Comparison of ENCODE assay signal across 8 cellular contexts in genomic region chr10:34723746-34724145, GRCh38.
DNase-seq lines count a peak whose midpoint lies in the region; ATAC-seq, FAIRE-seq and TF ChIP-seq lines count a peak whose summit lies in the region.

No MANE protein-coding gene starts in this region.

- ATAC-seq in GM18861 (IDR thresholded peaks at IDR 0.05; ENCODE audit: unreplicated experiment) (peak; percentile 61), GM12878 (peak; percentile 77)

- POLR2A ChIA-PET in GM12878 (lab: Charles Lee), result interaction anchor here (1.0 to 2.4 kb wide), 12 partner anchors 10 to 120 kb away, joined by 3 to 13 read pairs (median 4); no protein-coding TSS in a partner anchor

- WGBS in GM12878 (ENCODE audit: insufficient coverage, insufficient replicate concordance, low lambda C conversion rate, missing lambda C conversion rate), result 46% methylated on average over 9 of the region's 9 CpGs

- no peaks in the 10 kb centered on the region for H3K4me1 ChIP-seq in GM12878 (ENCODE audit: control insufficient read depth, insufficient read depth, low read length)
- peaks cover 0 to 6% of the 10 kb centered on the region in 2 donors for H3K4me1 ChIP-seq in uterus

- peak; percentile 71 for TF ChIP-seq RAD21 in GM12878 (IDR thresholded peaks at IDR 0.05; ENCODE audit: insufficient read depth, low read depth, low read length)

- RAD21 ChIA-PET in GM12878 (lab: Charles Lee; ENCODE audit: unreplicated experiment), result interaction anchor here (0.5 to 5.1 kb wide), 48 partner anchors 9 to 528 kb away, joined by 3 to 142 read pairs (median 6); partner anchors contain the start of gene PARD3

- no TSS peak for BruUV-seq in GM12878 (replicated peaks; lab: Mats Ljungman, UMichigan)

- H3K36me3 ChIP-seq in GM12878 (ENCODE audit: control insufficient read depth in 2 of 2, insufficient read depth in 2 of 2, low read length in 1 of 2) (no peaks in the 10 kb centered on the region; a peak in 1 of 4 replicates), uterus (no peaks in the 10 kb centered on the region)

- in situ Hi-C loops in GM12878 (cut with MboI), result no loop called here

- no peaks in the 10 kb centered on the region for H3K9me3 ChIP-seq in GM12878 (replicated peaks; ENCODE audit: control insufficient read depth, insufficient read depth, low read length)
- H3K9me3 ChIP-seq in uterus, result no peaks in the 10 kb centered on the region

- peak; percentile 70 for DNase-seq in AG08395 (ENCODE audit: low spot score)
- DNase-seq in GM12878 (ENCODE audit: low read depth, low spot score), result no peak
- peak; percentile 72 for DNase-seq in kidney tubule cell (ENCODE audit: low spot score)
- DNase-seq in uterus, result peak; percentile 33 to 47
- no peak for DNase-seq in T-helper 1 cell
- no peak for DNase-seq in HPDE6-E6E7 (ENCODE audit: extremely low spot score)

- CTCF ChIA-PET in GM12878 (lab: Yijun Ruan, JAX), result interaction anchor here (0.6 to 5.8 kb wide), 70 partner anchors 9 to 533 kb away, joined by 3 to 83 read pairs (median 8); no protein-coding TSS in a partner anchor

- TF ChIP-seq CTCF in LNCAP (IDR thresholded peaks at IDR 0.05), result peak; percentile 41; the same call in 1 of the 2 replicates
- peak; percentile 39 to 70 (median 39); a peak in 4 of 6 replicates for TF ChIP-seq CTCF in GM12878 (IDR thresholded peaks at IDR 0.05 in 2 of 3, conservative IDR thresholded peaks at IDR 0.05 in 1 of 3; ENCODE audit: control insufficient read depth in 2 of 3, extremely low read depth in 1 of 3, insufficient read depth in 1 of 3, low read depth in 3 of 3, low read length in 3 of 3)
- TF ChIP-seq CTCF in uterus (IDR thresholded peaks at IDR 0.05), result peak; percentile 54 to 68 (median 60)

- no peak overlapping the region for H2AFZ ChIP-seq in GM12878 (ENCODE audit: control insufficient read depth, low read depth, low read length)

- no peak overlapping the region for H3K4me3 ChIP-seq in GM12878
- no peak overlapping the region for H3K4me3 ChIP-seq in uterus

- no peak for FAIRE-seq in GM12878 (lab: Jason Lieb, UNC)

- no peak for TF ChIP-seq EP300 in GM12878 (IDR thresholded peaks at IDR 0.05; ENCODE audit: borderline replicate concordance in 1 of 2, control insufficient read depth in 1 of 2, low read depth in 2 of 2, low read length in 2 of 2)

- no peak overlapping the region for H3K4me2 ChIP-seq in GM12878 (ENCODE audit: control insufficient read depth, insufficient read depth)

- intact Hi-C loops in GM12878 (cut with micrococcal nuclease; ENCODE audit: unreplicated experiment), result loop anchor here (5.0 to 10.0 kb wide), 3 partner anchors 56 to 221 kb away; no protein-coding TSS in a partner anchor
- intact Hi-C loops in uterus (cut with DNase I; ENCODE audit: low total_unique reads), result no loop called here

- no peaks in the 10 kb centered on the region for H3K79me2 ChIP-seq in GM12878 (ENCODE audit: control insufficient read depth, insufficient read depth, low read length)

- H3K27me3 ChIP-seq in GM12878 (replicated peaks in 1 of 2; ENCODE audit: control insufficient read depth in 2 of 2, insufficient read depth in 2 of 2, low read length in 1 of 2), result no peaks in the 10 kb centered on the region
- H3K27me3 ChIP-seq in uterus, result no peaks in the 10 kb centered on the region

- no peaks in the 10 kb centered on the region for H4K20me1 ChIP-seq in GM12878 (ENCODE audit: control insufficient read depth, insufficient read depth)

- no peak overlapping the region for H3K27ac ChIP-seq in GM12878 (ENCODE audit: control insufficient read depth, insufficient read depth)
- H3K27ac ChIP-seq in uterus, result no peak overlapping the region

- TF ChIP-seq POLR2A in GM12878 (IDR thresholded peaks at IDR 0.05; ENCODE audit: low read depth, low read length) (no peak), uterus (IDR thresholded peaks at IDR 0.05) (no peak)

- no peak overlapping the region for H3K9ac ChIP-seq in GM12878 (ENCODE audit: control insufficient read depth, insufficient read depth, low read length)

- SMC1A ChIA-PET in GM12878 (lab: Charles Lee; ENCODE audit: uncharacterized antibody, unreplicated experiment), result interaction anchor here (0.7 to 6.8 kb wide), 62 partner anchors 9 to 494 kb away, joined by 3 to 107 read pairs (median 7); no protein-coding TSS in a partner anchor

TF ChIP-seq in GM12878, 131 proteins besides CTCF, POLR2A, EP300 and RAD21:
- TF ChIP-seq ZSCAN29 (IDR thresholded peaks at IDR 0.05) (peak; percentile 89), IKZF2 (IDR thresholded peaks at IDR 0.05) (0 out of 4 replicates have a peak, but pooled peaks of 1 of the 2 experiments have one; percentile 20), IKZF1 (conservative IDR thresholded peaks at IDR 0.05) (peak; percentile 21; the same call in 1 of the 2 replicates), SMC3 (IDR thresholded peaks at IDR 0.05; ENCODE audit: borderline replicate concordance, low read length) (peak; percentile 70; the same call in 1 of the 2 replicates), STAT1 (conservative IDR thresholded peaks at IDR 0.05) (no peak), NKRF (conservative IDR thresholded peaks at IDR 0.05) (no peak), SMARCA5 (IDR thresholded peaks at IDR 0.05) (peak; percentile 62; the same call in 1 of the 2 replicates), PAX8 (IDR thresholded peaks at IDR 0.05) (no peak), SKIL (IDR thresholded peaks at IDR 0.05; ENCODE audit: low read depth, poor library complexity, severe bottlenecking) (peak; percentile 13), RB1 (IDR thresholded peaks at IDR 0.05; ENCODE audit: borderline replicate concordance) (no peak)
- TF ChIP-seq, protein P1, sequence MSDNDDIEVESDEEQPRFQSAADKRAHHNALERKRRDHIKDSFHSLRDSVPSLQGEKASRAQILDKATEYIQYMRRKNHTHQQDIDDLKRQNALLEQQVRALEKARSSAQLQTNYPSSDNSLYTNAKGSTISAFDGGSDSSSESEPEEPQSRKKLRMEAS (IDR thresholded peaks at IDR 0.05; ENCODE audit: low read depth, low read length), result no peak

Comparison
In these comparisons a context has a peak if more than half of its experiments do, and no peak if none do; other contexts are left out.
1. DNase-seq: peak in AG08395 (single experiment), kidney tubule cell (single experiment) and uterus (2 of 2); none in GM12878 (single experiment), T-helper 1 cell (0 of 5) and HPDE6-E6E7 (single experiment).
2. Peak in every context shown above with its lines, with median percentiles within 50 percentile points of each other: CTCF ChIP-seq.